Comparison of ENCODE assay signal across 1 cellular context in the genomic region with DNA sequence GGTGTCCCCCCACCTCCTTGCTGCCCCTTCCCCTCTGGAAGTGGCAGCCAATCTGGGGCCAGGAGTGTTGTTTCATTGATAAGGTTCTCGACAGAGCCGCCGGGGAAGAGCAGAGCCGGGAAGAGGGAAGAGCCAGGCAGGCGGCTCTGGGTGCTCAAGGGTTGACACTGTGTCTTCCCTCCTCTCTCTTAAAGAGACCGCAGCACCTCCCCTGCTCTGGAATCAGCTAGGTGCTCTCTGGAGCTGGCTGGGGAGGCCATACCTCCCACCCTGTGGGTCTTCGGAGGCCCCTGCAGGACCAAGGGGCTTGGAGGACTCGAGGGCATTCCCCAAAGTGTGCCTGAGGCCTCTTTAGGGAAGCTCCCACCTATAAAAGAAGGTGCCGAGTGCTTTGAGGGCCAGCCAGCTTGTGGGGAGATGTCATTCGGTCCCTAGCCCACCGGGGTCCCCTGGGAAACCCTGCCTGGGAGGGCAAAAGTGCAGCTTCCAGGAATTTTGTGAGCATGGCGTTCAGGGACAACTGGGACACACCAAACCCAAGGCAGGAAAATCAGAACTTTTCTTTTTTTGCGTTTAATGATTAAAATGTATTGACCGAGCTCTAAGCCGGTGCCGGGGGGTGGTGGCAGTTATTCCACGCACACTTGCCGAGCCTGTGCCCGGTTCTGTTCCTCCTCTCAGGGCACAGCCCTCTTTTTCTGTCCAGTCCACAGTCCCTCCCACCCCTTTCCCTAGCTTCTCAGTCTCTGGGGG.
TF ChIP-seq lines count a peak whose summit lies in the region.

No MANE protein-coding gene starts in this region.

TF ChIP-seq in K562, 482 proteins besides CTCF, POLR2A, EP300 and RAD21:
- TF ChIP-seq, protein P1, sequence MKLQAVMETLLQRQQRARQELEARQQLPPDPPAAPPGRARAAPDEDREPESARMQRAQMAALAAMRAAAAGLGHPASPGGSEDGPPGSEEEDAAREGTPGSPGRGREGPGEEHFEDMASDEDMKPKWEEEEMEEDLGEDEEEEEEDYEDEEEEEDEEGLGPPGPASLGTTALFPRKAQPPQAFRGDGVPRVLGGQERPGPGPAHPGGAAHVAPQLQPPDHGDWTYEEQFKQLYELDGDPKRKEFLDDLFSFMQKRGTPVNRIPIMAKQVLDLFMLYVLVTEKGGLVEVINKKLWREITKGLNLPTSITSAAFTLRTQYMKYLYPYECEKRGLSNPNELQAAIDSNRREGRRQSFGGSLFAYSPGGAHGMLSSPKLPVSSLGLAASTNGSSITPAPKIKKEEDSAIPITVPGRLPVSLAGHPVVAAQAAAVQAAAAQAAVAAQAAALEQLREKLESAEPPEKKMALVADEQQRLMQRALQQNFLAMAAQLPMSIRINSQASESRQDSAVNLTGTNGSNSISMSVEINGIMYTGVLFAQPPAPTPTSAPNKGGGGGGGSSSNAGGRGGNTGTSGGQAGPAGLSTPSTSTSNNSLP (IDR thresholded peaks at IDR 0.05; ENCODE audit: borderline replicate concordance, low read depth, low read length): no peak
- TF ChIP-seq ZC3H4 (CRISPR knock-in tag; IDR thresholded peaks at IDR 0.05; ENCODE audit: borderline replicate concordance) (no peak), L3MBTL2 (IDR thresholded peaks at IDR 0.05) (0 out of 2 replicates have a peak, but pooled peaks have one; percentile 15), ZKSCAN8 (CRISPR knock-in tag; IDR thresholded peaks at IDR 0.05) (no peak), POLR3A (IDR thresholded peaks at IDR 0.05; ENCODE audit: borderline replicate concordance, extremely low read depth, insufficient read depth, insufficient read length) (no peak), GATAD2B (IDR thresholded peaks at IDR 0.05; ENCODE audit: borderline replicate concordance) (no peak), PTRF (tag; IDR thresholded peaks at IDR 0.05) (no peak), POLR2G (IDR thresholded peaks at IDR 0.05; ENCODE audit: low read depth, low read length) (peak; percentile 33; the same call in 1 of the 2 replicates), SMARCE1 (IDR thresholded peaks at IDR 0.05) (0 out of 2 replicates have a peak, but pooled peaks have one; percentile 15), EGR1 (conservative IDR thresholded peaks at IDR 0.05) (no peak), NUFIP1 (IDR thresholded peaks at IDR 0.05; ENCODE audit: partially characterized antibody) (no peak), HMG20B (CRISPR knock-in tag; IDR thresholded peaks at IDR 0.05) (no peak), ZNF77 (CRISPR knock-in tag; IDR thresholded peaks at IDR 0.05) (no peak), ZBTB7A (IDR thresholded peaks at IDR 0.05; ENCODE audit: borderline replicate concordance, control insufficient read depth, low read depth, low read length) (peak; percentile 51; the same call in 1 of the 2 replicates), ZSCAN32 (CRISPR knock-in tag; IDR thresholded peaks at IDR 0.05) (no peak), NRF1 (conservative IDR thresholded peaks at IDR 0.05 in 1 of 2, IDR thresholded peaks at IDR 0.05 in 1 of 2) (0 out of 4 replicates have a peak, but pooled peaks of 1 of the 2 experiments have one; percentile 15), MBD2 (IDR thresholded peaks at IDR 0.05; ENCODE audit: borderline replicate concordance, low read depth) (no peak), RBFOX2 (IDR thresholded peaks at IDR 0.05; ENCODE audit: low read depth, low read length) (peak; percentile 54), NFE2L1 (tag; IDR thresholded peaks at IDR 0.05; ENCODE audit: borderline replicate concordance, low read depth) (no peak)
- TF ChIP-seq, protein P2, sequence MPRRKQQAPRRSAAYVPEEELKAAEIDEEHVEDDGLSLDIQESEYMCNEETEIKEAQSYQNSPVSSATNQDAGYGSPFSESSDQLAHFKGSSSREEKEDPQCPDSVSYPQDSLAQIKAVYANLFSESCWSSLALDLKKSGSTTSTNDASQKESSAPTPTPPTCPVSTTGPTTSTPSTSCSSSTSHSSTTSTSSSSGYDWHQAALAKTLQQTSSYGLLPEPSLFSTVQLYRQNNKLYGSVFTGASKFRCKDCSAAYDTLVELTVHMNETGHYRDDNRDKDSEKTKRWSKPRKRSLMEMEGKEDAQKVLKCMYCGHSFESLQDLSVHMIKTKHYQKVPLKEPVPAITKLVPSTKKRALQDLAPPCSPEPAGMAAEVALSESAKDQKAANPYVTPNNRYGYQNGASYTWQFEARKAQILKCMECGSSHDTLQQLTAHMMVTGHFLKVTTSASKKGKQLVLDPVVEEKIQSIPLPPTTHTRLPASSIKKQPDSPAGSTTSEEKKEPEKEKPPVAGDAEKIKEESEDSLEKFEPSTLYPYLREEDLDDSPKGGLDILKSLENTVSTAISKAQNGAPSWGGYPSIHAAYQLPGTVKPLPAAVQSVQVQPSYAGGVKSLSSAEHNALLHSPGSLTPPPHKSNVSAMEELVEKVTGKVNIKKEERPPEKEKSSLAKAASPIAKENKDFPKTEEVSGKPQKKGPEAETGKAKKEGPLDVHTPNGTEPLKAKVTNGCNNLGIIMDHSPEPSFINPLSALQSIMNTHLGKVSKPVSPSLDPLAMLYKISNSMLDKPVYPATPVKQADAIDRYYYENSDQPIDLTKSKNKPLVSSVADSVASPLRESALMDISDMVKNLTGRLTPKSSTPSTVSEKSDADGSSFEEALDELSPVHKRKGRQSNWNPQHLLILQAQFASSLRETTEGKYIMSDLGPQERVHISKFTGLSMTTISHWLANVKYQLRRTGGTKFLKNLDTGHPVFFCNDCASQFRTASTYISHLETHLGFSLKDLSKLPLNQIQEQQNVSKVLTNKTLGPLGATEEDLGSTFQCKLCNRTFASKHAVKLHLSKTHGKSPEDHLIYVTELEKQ (CRISPR knock-in tag; IDR thresholded peaks at IDR 0.05): no peak
- TF ChIP-seq, protein P3, sequence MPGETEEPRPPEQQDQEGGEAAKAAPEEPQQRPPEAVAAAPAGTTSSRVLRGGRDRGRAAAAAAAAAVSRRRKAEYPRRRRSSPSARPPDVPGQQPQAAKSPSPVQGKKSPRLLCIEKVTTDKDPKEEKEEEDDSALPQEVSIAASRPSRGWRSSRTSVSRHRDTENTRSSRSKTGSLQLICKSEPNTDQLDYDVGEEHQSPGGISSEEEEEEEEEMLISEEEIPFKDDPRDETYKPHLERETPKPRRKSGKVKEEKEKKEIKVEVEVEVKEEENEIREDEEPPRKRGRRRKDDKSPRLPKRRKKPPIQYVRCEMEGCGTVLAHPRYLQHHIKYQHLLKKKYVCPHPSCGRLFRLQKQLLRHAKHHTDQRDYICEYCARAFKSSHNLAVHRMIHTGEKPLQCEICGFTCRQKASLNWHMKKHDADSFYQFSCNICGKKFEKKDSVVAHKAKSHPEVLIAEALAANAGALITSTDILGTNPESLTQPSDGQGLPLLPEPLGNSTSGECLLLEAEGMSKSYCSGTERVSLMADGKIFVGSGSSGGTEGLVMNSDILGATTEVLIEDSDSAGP (CRISPR knock-in tag; IDR thresholded peaks at IDR 0.05): peak; percentile 89
- TF ChIP-seq, protein P4, sequence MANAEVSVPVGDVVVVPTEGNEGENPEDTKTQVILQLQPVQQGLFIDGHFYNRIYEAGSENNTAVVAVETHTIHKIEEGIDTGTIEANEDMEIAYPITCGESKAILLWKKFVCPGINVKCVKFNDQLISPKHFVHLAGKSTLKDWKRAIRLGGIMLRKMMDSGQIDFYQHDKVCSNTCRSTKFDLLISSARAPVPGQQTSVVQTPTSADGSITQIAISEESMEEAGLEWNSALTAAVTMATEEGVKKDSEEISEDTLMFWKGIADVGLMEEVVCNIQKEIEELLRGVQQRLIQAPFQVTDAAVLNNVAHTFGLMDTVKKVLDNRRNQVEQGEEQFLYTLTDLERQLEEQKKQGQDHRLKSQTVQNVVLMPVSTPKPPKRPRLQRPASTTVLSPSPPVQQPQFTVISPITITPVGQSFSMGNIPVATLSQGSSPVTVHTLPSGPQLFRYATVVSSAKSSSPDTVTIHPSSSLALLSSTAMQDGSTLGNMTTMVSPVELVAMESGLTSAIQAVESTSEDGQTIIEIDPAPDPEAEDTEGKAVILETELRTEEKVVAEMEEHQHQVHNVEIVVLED (CRISPR knock-in tag; IDR thresholded peaks at IDR 0.05): no peak
- TF ChIP-seq, protein P5, sequence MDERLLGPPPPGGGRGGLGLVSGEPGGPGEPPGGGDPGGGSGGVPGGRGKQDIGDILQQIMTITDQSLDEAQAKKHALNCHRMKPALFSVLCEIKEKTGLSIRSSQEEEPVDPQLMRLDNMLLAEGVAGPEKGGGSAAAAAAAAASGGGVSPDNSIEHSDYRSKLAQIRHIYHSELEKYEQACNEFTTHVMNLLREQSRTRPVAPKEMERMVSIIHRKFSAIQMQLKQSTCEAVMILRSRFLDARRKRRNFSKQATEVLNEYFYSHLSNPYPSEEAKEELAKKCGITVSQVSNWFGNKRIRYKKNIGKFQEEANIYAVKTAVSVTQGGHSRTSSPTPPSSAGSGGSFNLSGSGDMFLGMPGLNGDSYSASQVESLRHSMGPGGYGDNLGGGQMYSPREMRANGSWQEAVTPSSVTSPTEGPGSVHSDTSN (CRISPR knock-in tag; IDR thresholded peaks at IDR 0.05; ENCODE audit: low read depth): no peak
- TF ChIP-seq, protein P5 (tag; conservative IDR thresholded peaks at IDR 0.05; ENCODE audit: low read depth): no peak
- TF ChIP-seq, protein P6, sequence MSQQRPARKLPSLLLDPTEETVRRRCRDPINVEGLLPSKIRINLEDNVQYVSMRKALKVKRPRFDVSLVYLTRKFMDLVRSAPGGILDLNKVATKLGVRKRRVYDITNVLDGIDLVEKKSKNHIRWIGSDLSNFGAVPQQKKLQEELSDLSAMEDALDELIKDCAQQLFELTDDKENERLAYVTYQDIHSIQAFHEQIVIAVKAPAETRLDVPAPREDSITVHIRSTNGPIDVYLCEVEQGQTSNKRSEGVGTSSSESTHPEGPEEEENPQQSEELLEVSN (IDR thresholded peaks at IDR 0.05; ENCODE audit: borderline replicate concordance in 1 of 2, extremely low read depth in 1 of 2, insufficient read depth in 1 of 2, insufficient read length in 1 of 2, low read depth in 1 of 2, low read length in 1 of 2, poor library complexity in 1 of 2, severe bottlenecking in 1 of 2): no peak
